In genomic region chr2:169572821-169573159, GRCh38 we compare ENCODE assay signal across 9 cellular contexts. TPM values are rescaled to one million over a fixed set of nuclear protein-coding genes. Genes with fewer than 3 reads are reported as not detected.
DNase-seq lines count a peak whose midpoint lies in the region; ATAC-seq, FAIRE-seq and TF ChIP-seq lines count a peak whose summit lies in the region.
"Had no signal": no experiment of that assay in that cellular context is flagged by ENCODE, and none has a peak within 500 bp of the region (broad histone marks: within the 10 kb centered on the region; RNA-seq: fewer than 3 reads in every experiment).

No MANE protein-coding gene starts in this region.

- TF ChIP-seq CTCF in kidney (IDR thresholded peaks at IDR 0.05; ENCODE audit: borderline replicate concordance, extremely low read depth, insufficient read depth): no peak
- TF ChIP-seq CTCF in foreskin keratinocyte (conservative IDR thresholded peaks at IDR 0.05): no peak

- H3K27me3 Mint-ChIP-seq in T-helper 1 cell treated with Interleukin-12 subunit alpha and Interleukin-12 subunit beta and Interleukin-4 antibody, amounts not matched to agents 30 μg/mL and 1 μg/mL, for 36 hours (ENCODE audit: low read depth): no peaks in the 10 kb centered on the region
- no peaks in the 10 kb centered on the region for H3K27me3 Mint-ChIP-seq in activated naive CD8-positive, alpha-beta T cell

- peak overlapping the region; percentile 37 to 44 for H3K9ac ChIP-seq in kidney (ENCODE audit: low read length in 2 of 2)
- H3K9ac ChIP-seq in stomach smooth muscle (ENCODE audit: low read length in 2 of 2): peak overlapping the region; percentile 75 to 84

- H3K4me1 ChIP-seq in kidney (ENCODE audit: control insufficient read depth in 1 of 2, insufficient read depth in 1 of 2, low read depth in 1 of 2, low read length in 2 of 2): peaks cover 0 to 4% of the 10 kb centered on the region in 2 donors
- peaks cover 6% of the 10 kb centered on the region for H3K4me1 ChIP-seq in stomach smooth muscle (ENCODE audit: control insufficient read depth, insufficient read depth, low read length)
- peaks cover 11% of the 10 kb centered on the region for H3K4me1 ChIP-seq in foreskin keratinocyte

- H3K27me3 ChIP-seq in stomach smooth muscle (ENCODE audit: control insufficient read depth in 1 of 2, insufficient read depth in 2 of 2, low read length in 2 of 2) (no peaks in the 10 kb centered on the region), foreskin keratinocyte (no peaks in the 10 kb centered on the region)

- peak overlapping the region; percentile 73 for H3K27ac Mint-ChIP-seq in T-helper 1 cell treated with Interleukin-12 subunit alpha and Interleukin-12 subunit beta and Interleukin-4 antibody, amounts not matched to agents 30 μg/mL and 1 μg/mL, for 36 hours
- peak overlapping the region; percentile 91 for H3K27ac Mint-ChIP-seq in activated naive CD8-positive, alpha-beta T cell

- H3K27ac ChIP-seq in kidney (ENCODE audit: low read depth in 2 of 2, low read length in 2 of 2) (peak overlapping the region in 1 of 2 donors; percentile 59), stomach smooth muscle (ENCODE audit: low read length) (no peak overlapping the region), foreskin keratinocyte (no peak overlapping the region)

- no peaks in the 10 kb centered on the region for H3K9me3 Mint-ChIP-seq in T-helper 1 cell treated with Interleukin-12 subunit alpha and Interleukin-12 subunit beta and Interleukin-4 antibody, amounts not matched to agents 30 μg/mL and 1 μg/mL, for 36 hours
- H3K9me3 Mint-ChIP-seq in activated naive CD8-positive, alpha-beta T cell (ENCODE audit: low read depth): no peaks in the 10 kb centered on the region

- H3K36me3 ChIP-seq in kidney (ENCODE audit: control insufficient read depth in 1 of 2, insufficient read depth in 2 of 2, low read length in 2 of 2) (no peaks in the 10 kb centered on the region), stomach smooth muscle (ENCODE audit: control insufficient read depth in 2 of 2, insufficient read depth in 2 of 2, low read length in 2 of 2) (no peaks in the 10 kb centered on the region)

- H3K36me3 Mint-ChIP-seq in T-helper 1 cell treated with Interleukin-12 subunit alpha and Interleukin-12 subunit beta and Interleukin-4 antibody, amounts not matched to agents 30 μg/mL and 1 μg/mL, for 36 hours (ENCODE audit: low read depth): peaks cover 10% of the 10 kb centered on the region
- H3K36me3 Mint-ChIP-seq in activated naive CD8-positive, alpha-beta T cell: peaks cover 2% of the 10 kb centered on the region

- ATAC-seq in foreskin keratinocyte: no peak

- H3K9me3 ChIP-seq in kidney (ENCODE audit: control insufficient read depth in 1 of 2, low read length in 2 of 2) (no peaks in the 10 kb centered on the region), stomach smooth muscle (ENCODE audit: control insufficient read depth in 2 of 2, low read length in 2 of 2) (no peaks in the 10 kb centered on the region)

- intact Hi-C loops in kidney (cut with DNase I): no loop called here

- H3K4me3 Mint-ChIP-seq in T-helper 1 cell treated with Interleukin-12 subunit alpha and Interleukin-12 subunit beta and Interleukin-4 antibody, amounts not matched to agents 30 μg/mL and 1 μg/mL, for 36 hours: peak overlapping the region; percentile 94
- H3K4me3 Mint-ChIP-seq in activated naive CD8-positive, alpha-beta T cell: peak overlapping the region; percentile 95

- FAIRE-seq in kidney (lab: Jason Lieb, UNC): no peak

- DNase-seq in T-helper 1 cell: no peak
- DNase-seq in kidney: no peak
- no peak for DNase-seq in activated effector memory CD4-positive, alpha-beta T cell treated with anti-CD3 and anti-CD28 coated beads, Interleukin-2, amount 50 U/mL, for 16 hours
- DNase-seq in NCI-H1694 (lab: John Stamatoyannopoulos, UW): no peak
- no peak for DNase-seq in foreskin keratinocyte
- DNase-seq: activated CD8-positive, alpha-beta memory T cell treated with anti-CD3 and anti-CD28 coated beads for 24 hours had no signal

- peak overlapping the region; percentile 74 to 81 for H3K4me3 ChIP-seq in kidney (ENCODE audit: low read length in 2 of 2)
- H3K4me3 ChIP-seq in stomach smooth muscle (ENCODE audit: low read length in 2 of 2): peak overlapping the region; percentile 94

- H3K4me1 Mint-ChIP-seq in T-helper 1 cell treated with Interleukin-12 subunit alpha and Interleukin-12 subunit beta and Interleukin-4 antibody, amounts not matched to agents 30 μg/mL and 1 μg/mL, for 36 hours (ENCODE audit: low read depth): peaks cover 18% of the 10 kb centered on the region
- H3K4me1 Mint-ChIP-seq in activated naive CD8-positive, alpha-beta T cell (ENCODE audit: low read depth): peaks cover 20% of the 10 kb centered on the region

RNA-seq across cellular contexts. Expression of gene FASTKD1, which starts 0.9 kb away (rescaled TPM):
- total RNA-seq in kidney (24.2 TPM), foreskin keratinocyte (28.3 and 35.2 TPM in 2 replicates)
- polyA plus RNA-seq in kidney (ENCODE audit: insufficient read depth, low read depth, low replicate concordance) (49.8 TPM), foreskin keratinocyte (25.2 and 32.5 TPM in 2 replicates)

RNA-seq across cellular contexts. Expression of gene PPIG, which starts 11.4 kb away (rescaled TPM):
- total RNA-seq in kidney (52.7 TPM), foreskin keratinocyte (34.6 and 41.4 TPM in 2 replicates)
- polyA plus RNA-seq in kidney (ENCODE audit: insufficient read depth, low read depth, low replicate concordance) (22.8 TPM), foreskin keratinocyte (24.0 and 31.2 TPM in 2 replicates)
